Comparison of ENCODE assay signal across 28 cellular contexts in the genomic region with DNA sequence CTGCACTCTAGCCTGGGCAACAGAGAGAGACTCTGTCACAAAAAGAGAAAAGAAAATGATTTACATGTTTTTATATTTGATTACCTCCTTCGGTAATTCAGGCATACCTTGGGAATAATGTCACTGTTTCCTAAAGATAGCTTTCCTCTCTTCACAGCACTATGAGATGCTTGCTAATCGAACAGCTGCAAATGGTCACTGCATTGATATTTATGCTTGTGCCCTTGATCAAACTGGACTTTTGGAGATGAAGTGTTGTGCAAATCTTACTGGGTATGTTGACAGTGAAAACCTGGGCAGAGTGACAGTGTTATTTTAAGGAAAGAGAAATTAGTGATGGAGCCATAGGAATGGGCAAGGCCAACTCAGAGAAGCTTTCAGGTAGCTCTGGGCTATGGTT.
"Had no signal": no experiment of that assay in that cellular context is flagged by ENCODE, and none has a peak within 500 bp of the region (broad histone marks: within the 10 kb centered on the region; RNA-seq: fewer than 3 reads in every experiment).

No MANE protein-coding gene starts in this region.

- H3K4me3 ChIP-seq: adrenal gland, esophagus squamous epithelium, gastroesophageal sphincter, heart right ventricle, left lung, lower lobe of right lung, ovary, thoracic aorta had no signal

- H3K27ac ChIP-seq: adrenal gland, esophagus squamous epithelium, gastroesophageal sphincter, heart right ventricle, left lung, lower lobe of right lung, neutrophil, ovary, thoracic aorta had no signal

- H3K27me3 Mint-ChIP-seq: activated B cell treated with CpG ODN at 0.5 μM for 24 hours; activated naive CD8-positive, alpha-beta T cell; brain; naive B cell; progenitor cell of endocrine pancreas; stimulated activated naive CD8-positive, alpha-beta T cell treated with anti-CD3 and anti-CD28 coated beads, Interleukin-15, Interleukin-2, amounts not matched to agents 100 ng/mL and 50 ng/mL, for 24 hours had no signal

- DNase-seq: activated B cell treated with CpG ODN at 0.5 μM for 24 hours; activated CD4-positive, alpha-beta T cell treated with anti-CD3 and anti-CD28 coated beads, Interleukin-2, amount 50 U/mL, for 4 hours; activated effector memory CD4-positive, alpha-beta T cell treated with Interleukin-2 at 50 U/mL for 16 hours; activated naive CD4-positive, alpha-beta T cell treated with Interleukin-2 at 50 U/mL for 16 hours; adrenal gland; aorta; cortex of kidney; endodermal cell; esophagus squamous epithelium; heart right ventricle; left lung; lower lobe of right lung; naive B cell; nephron progenitor cell; ovary; retina; small intestine; stimulated activated CD4-positive, alpha-beta T cell treated with anti-CD3 and anti-CD28 coated beads, Interleukin-4, amount 100 ng/mL, for 24 hours; trophoblast cell had no signal

- H3K4me3 Mint-ChIP-seq: activated B cell treated with CpG ODN at 0.5 μM for 24 hours; activated naive CD8-positive, alpha-beta T cell; brain; endodermal cell; naive B cell; nephron progenitor cell; stimulated activated effector memory CD8-positive, alpha-beta T cell treated with anti-CD3 and anti-CD28 coated beads, Interleukin-12 subunit alpha, Interleukin-12 subunit beta, amount 100 ng/mL, for 72 hours; stimulated activated naive CD8-positive, alpha-beta T cell treated with anti-CD3 and anti-CD28 coated beads, Interleukin-15, Interleukin-2, amounts not matched to agents 100 ng/mL and 50 ng/mL, for 24 hours had no signal

- H3K4me1 ChIP-seq: adrenal gland, esophagus squamous epithelium, gastroesophageal sphincter, heart right ventricle, left lung, lower lobe of right lung had no signal

- H3K9me3 ChIP-seq: adrenal gland, esophagus squamous epithelium, gastroesophageal sphincter, heart right ventricle, left lung, lower lobe of right lung, neutrophil, ovary, thoracic aorta had no signal

- H3K27ac Mint-ChIP-seq: activated B cell treated with CpG ODN at 0.5 μM for 24 hours; activated naive CD8-positive, alpha-beta T cell; brain; endodermal cell; nephron progenitor cell; progenitor cell of endocrine pancreas; stimulated activated effector memory CD8-positive, alpha-beta T cell treated with anti-CD3 and anti-CD28 coated beads, Interleukin-12 subunit alpha, Interleukin-12 subunit beta, amount 100 ng/mL, for 72 hours; stimulated activated naive CD8-positive, alpha-beta T cell treated with anti-CD3 and anti-CD28 coated beads, Interleukin-15, Interleukin-2, amounts not matched to agents 100 ng/mL and 50 ng/mL, for 24 hours had no signal

- H3K4me1 Mint-ChIP-seq: activated B cell treated with CpG ODN at 0.5 μM for 24 hours; brain; endodermal cell; naive B cell; nephron progenitor cell; stimulated activated effector memory CD8-positive, alpha-beta T cell treated with anti-CD3 and anti-CD28 coated beads, Interleukin-12 subunit alpha, Interleukin-12 subunit beta, amount 100 ng/mL, for 72 hours had no signal

- H3K36me3 ChIP-seq: ovary had no signal

- ATAC-seq: gastroesophageal sphincter; heart right ventricle; left lung; lower lobe of right lung; sciatic nerve; stimulated activated effector memory CD8-positive, alpha-beta T cell treated with anti-CD3 and anti-CD28 coated beads, Interleukin-12 subunit alpha, Interleukin-12 subunit beta, amount 100 ng/mL, for 72 hours had no signal

- H3K27me3 ChIP-seq: adrenal gland, esophagus squamous epithelium, gastroesophageal sphincter, heart right ventricle, left lung, neutrophil, ovary had no signal

- H3K9me3 Mint-ChIP-seq: activated B cell treated with CpG ODN at 0.5 μM for 24 hours; brain; endodermal cell; naive B cell; nephron progenitor cell; stimulated activated effector memory CD8-positive, alpha-beta T cell treated with anti-CD3 and anti-CD28 coated beads, Interleukin-12 subunit alpha, Interleukin-12 subunit beta, amount 100 ng/mL, for 72 hours; stimulated activated naive CD8-positive, alpha-beta T cell treated with anti-CD3 and anti-CD28 coated beads, Interleukin-15, Interleukin-2, amounts not matched to agents 100 ng/mL and 50 ng/mL, for 24 hours had no signal
